ENCODE assay signal across 8 cellular contexts in the genomic region with DNA sequence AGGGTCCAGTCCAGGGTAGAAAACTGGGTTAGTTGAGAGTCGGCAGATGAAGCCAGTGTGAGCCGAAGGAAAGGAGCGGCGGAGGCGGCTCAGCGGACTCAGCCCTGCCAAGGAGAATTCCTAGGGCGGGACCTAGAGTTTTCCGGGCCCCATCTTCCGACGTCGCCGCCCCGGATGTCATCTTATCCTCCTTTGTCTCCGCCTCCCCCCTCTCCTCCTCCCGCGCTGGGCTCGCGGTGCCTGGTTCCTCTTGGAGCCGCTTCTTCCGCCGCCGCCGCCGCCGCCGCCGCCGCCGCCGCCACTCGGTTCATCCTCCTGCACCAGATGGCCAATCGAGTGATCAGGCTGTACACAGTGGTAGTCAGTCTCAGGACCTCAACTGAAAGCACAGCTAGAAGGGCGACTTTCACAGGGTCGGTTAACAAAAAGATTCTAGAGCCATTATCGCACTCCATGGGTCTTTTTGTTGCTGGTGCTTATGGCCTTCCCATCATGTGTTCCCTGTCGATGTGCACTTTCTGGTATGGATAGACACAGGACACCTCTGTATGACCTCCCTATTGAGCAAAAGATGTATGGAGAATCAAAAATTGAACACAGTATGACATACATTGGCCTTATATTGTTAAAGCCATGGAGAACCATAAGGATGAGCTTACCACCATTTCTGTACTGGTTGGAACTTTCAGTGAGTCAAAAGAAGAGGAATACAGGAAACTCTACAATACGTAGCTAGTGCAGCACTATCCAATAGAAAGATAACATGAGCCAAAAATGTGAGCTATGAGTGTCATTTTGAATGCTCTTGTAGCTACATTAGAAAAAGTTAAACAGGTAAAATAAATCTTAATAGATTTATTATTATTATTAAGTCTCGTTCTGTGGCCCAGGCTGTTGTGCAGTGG. TPM values are rescaled to one million over a fixed set of nuclear protein-coding genes. Genes with fewer than 3 reads are reported as not detected.
DNase-seq lines count a peak whose midpoint lies in the region; ATAC-seq and TF ChIP-seq lines count a peak whose summit lies in the region.

No MANE protein-coding gene starts in this region.

- H3K27ac ChIP-seq in angular gyrus (ENCODE audit: low read depth, low read length) (peak overlapping the region; percentile 91), right cardiac atrium (ENCODE audit: low read length) (peak overlapping the region; percentile 72), psoas muscle (peak overlapping the region; percentile 54)

- intact Hi-C loops in right cardiac atrium (cut with DNase I) (no loop called here), psoas muscle (cut with DNase I) (no loop called here)

- no peaks in the 10 kb centered on the region for H3K36me3 ChIP-seq in psoas muscle (ENCODE audit: insufficient read depth in 1 of 2, low read depth in 1 of 2)

- peak; percentile 91 for DNase-seq in NCI-H146 (lab: John Stamatoyannopoulos, UW)
- peak; percentile 18 to 53 (median 24) for DNase-seq in T-helper 1 cell
- DNase-seq in right cardiac atrium = peak; percentile 89 to 94 (median 94)
- DNase-seq in psoas muscle = peak; percentile 86 to 90
- DNase-seq in NK-92 (lab: John Stamatoyannopoulos, UW; ENCODE audit: unreplicated experiment) = no peak

- H3K9me3 ChIP-seq in right cardiac atrium (ENCODE audit: control insufficient read depth, low read length) = no peaks in the 10 kb centered on the region
- H3K9me3 ChIP-seq in psoas muscle = no peaks in the 10 kb centered on the region

- peak; percentile 97 for ATAC-seq in GM18498 (IDR thresholded peaks at IDR 0.05; ENCODE audit: unreplicated experiment)
- peak; percentile 85 for ATAC-seq in HG02884 (IDR thresholded peaks at IDR 0.05; ENCODE audit: unreplicated experiment)
- peak; percentile 100 for ATAC-seq in right cardiac atrium
- peak; percentile 93 to 100 (median 98) for ATAC-seq in psoas muscle

- H3K4me3 ChIP-seq in right cardiac atrium (ENCODE audit: low read length) = peak overlapping the region; percentile 59
- H3K4me3 ChIP-seq in psoas muscle = peak overlapping the region; percentile 56

- H3K27me3 ChIP-seq in right cardiac atrium (ENCODE audit: control insufficient read depth, insufficient read depth) = no peaks in the 10 kb centered on the region
- H3K27me3 ChIP-seq in psoas muscle (ENCODE audit: insufficient read depth in 3 of 3, low read length in 2 of 3) = no peaks in the 10 kb centered on the region

- H3K4me1 ChIP-seq in right cardiac atrium (ENCODE audit: control insufficient read depth, insufficient read depth, low read length) (no peaks in the 10 kb centered on the region), psoas muscle (no peaks in the 10 kb centered on the region)

- WGBS in right cardiac atrium = 4% methylated on average over 38 of the region's 38 CpGs
- 4 to 28% (median 7%) methylated on average over 27 to 38 of the region's 38 CpGs for WGBS in psoas muscle, 3 donors

- TF ChIP-seq CTCF in psoas muscle (IDR thresholded peaks at IDR 0.05) = no peak

RNA-seq across cellular contexts. Expression of a gene that starts 32.4 kb away (rescaled TPM):
- total RNA-seq in right cardiac atrium (10 to 100 TPM; 29.9 to 37.4 (median 35.1) TPM), psoas muscle (10 to 100 TPM; 19.9 to 25.9 (median 21.3) TPM)
- polyA plus RNA-seq in right cardiac atrium (24.7 TPM), psoas muscle (10 to 100 TPM; 18.5 to 21.6 (median 19.9) TPM)
